ENCODE assay signal across 8 cellular contexts in the genomic region with DNA sequence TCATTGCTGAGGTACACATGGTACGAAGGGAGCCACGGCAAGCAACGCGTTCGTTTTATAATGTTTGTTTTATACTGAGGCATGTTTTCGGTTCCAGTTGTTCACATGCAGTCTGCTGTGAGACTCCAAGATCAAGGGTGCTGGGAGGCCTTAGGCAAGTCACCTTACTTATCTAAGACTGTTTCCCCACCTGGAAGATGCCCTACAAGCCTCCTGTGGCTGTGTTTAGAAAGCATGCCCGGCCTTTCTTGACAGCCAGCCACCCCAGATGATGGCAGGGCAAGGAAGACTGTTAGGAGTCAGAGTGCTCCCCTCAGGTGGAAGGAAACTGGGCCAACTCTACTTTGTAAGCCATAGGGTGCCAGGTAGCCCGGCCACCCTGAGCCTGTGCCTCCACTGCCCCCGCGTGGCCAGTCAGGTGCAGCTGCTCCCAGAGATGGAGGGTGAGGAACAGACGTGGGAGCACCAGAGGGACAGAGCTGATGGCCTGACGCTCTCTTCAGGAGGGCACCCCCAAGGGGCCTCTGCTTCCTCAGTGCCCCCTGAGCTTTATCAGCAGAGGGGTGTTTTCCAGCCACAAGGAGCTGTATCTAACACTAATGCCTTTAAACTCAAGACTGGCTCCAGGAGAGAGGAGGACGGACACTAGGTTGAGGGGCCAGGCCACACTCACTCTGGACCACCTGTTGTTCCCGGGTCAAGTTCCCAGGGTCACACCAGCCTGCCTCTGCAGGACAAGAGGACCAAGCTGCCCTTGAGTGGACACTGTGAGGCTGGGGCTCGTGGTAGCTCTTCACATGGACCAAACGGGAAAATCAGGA. TPM values are rescaled to one million over a fixed set of nuclear protein-coding genes. Genes with fewer than 3 reads are reported as not detected.
A peak's percentile ranks its signal among the peaks of the same experiment; 100 is the strongest.
DNase-seq lines count a peak whose midpoint lies in the region; ATAC-seq lines count a peak whose summit lies in the region.

No MANE protein-coding gene starts in this region.

- H3K27me3 ChIP-seq in adipocyte (replicated peaks; ENCODE audit: control insufficient read depth, insufficient read depth, low read length): no peaks in the 10 kb centered on the region
- H3K27me3 ChIP-seq in right cardiac atrium (ENCODE audit: control insufficient read depth, insufficient read depth): no peaks in the 10 kb centered on the region

- DNase-seq in DMS114 treated with DMSO at 0.1 percent for 48 hours (lab: John Stamatoyannopoulos, UW; ENCODE audit: unreplicated experiment) (peak; percentile 9), HuH-7.5 (ENCODE audit: low spot score) (peak; percentile 84), SW480 (ENCODE audit: low spot score) (peak; percentile 62), adipocyte (ENCODE audit: low read depth) (peak; percentile 53), right cardiac atrium (peak; percentile 53 to 84 (median 81))
- DNase-seq in stimulated activated CD4-positive, alpha-beta T cell treated with anti-CD3 and anti-CD28 coated beads, Interleukin-12 subunit alpha, Interleukin-12 subunit beta, amount 100 ng/mL, for 4 hours: peak; percentile 67

- no peaks in the 10 kb centered on the region for H3K9me3 ChIP-seq in adipocyte (ENCODE audit: control insufficient read depth, low read length)
- no peaks in the 10 kb centered on the region for H3K9me3 ChIP-seq in right cardiac atrium (ENCODE audit: control insufficient read depth, low read length)

- no peak overlapping the region for H3K4me3 ChIP-seq in adipocyte (ENCODE audit: low read length)
- H3K4me3 ChIP-seq in right cardiac atrium (ENCODE audit: low read length): no peak overlapping the region

- no peak overlapping the region for H3K27ac ChIP-seq in right cardiac atrium (ENCODE audit: low read length)

- intact Hi-C loops in right cardiac atrium (cut with DNase I): loop anchor here in 1 of 4 donors (2.0 kb wide), 1 partner anchor 26 kb away; no protein-coding TSS in a partner anchor

- no peak overlapping the region for H3K9ac ChIP-seq in adipocyte (ENCODE audit: low read length)

- H3K4me1 ChIP-seq in adipocyte (ENCODE audit: control insufficient read depth, insufficient read depth, low read length) (peaks cover 27% of the 10 kb centered on the region), right cardiac atrium (ENCODE audit: control insufficient read depth, insufficient read depth, low read length) (peaks cover 5% of the 10 kb centered on the region)

- peaks cover 43% of the 10 kb centered on the region for H3K36me3 ChIP-seq in adipocyte (ENCODE audit: control insufficient read depth, insufficient read depth, low read length, severe bottlenecking)

- peak; percentile 50 to 63 for ATAC-seq in right cardiac atrium
- ATAC-seq in GM19455 (IDR thresholded peaks at IDR 0.05; ENCODE audit: unreplicated experiment): no peak
- no peak for ATAC-seq in GM19397 (IDR thresholded peaks at IDR 0.05; ENCODE audit: unreplicated experiment)

- WGBS in right cardiac atrium: 61% methylated on average over 16 of the region's 16 CpGs

RNA-seq across cellular contexts. Expression of a gene that starts 5.4 kb away (rescaled TPM):
- 10 to 100 TPM; 21.7 to 31.1 (median 25.0) TPM for total RNA-seq in right cardiac atrium
- polyA plus RNA-seq in right cardiac atrium: 16.8 TPM

RNA-seq across cellular contexts. Expression of a gene that starts 22.3 kb away (rescaled TPM):
- 10 to 100 TPM in 2 of 4 donors, 1 to 10 TPM in 2; 6.1 to 11.6 (median 9.7) TPM for total RNA-seq in right cardiac atrium
- 7.2 TPM for polyA plus RNA-seq in right cardiac atrium

RNA-seq across cellular contexts. Expression of a gene that starts 33.7 kb away (rescaled TPM):
- 1 to 10 TPM; 1.1 to 3.4 (median 1.2) TPM for total RNA-seq in right cardiac atrium
- polyA plus RNA-seq in right cardiac atrium: 1.5 TPM

RNA-seq across cellular contexts. Expression of a gene that starts 58.0 kb away (rescaled TPM):
- total RNA-seq in right cardiac atrium: under 1 TPM in 3 of 4 donors, not detected in 1; 0.25 to 0.62 (median 0.34) TPM
- polyA plus RNA-seq in right cardiac atrium: 0.05 TPM

Comparison
In these comparisons a context has a peak if more than half of its experiments do, and no peak if none do; other contexts are left out.
1. DNase-seq: peak in every context shown above with its lines; median percentile 84 in HuH-7.5; 81 in right cardiac atrium; 67 in stimulated activated CD4-positive, alpha-beta T cell treated with anti-CD3 and anti-CD28 coated beads, Interleukin-12 subunit alpha, Interleukin-12 subunit beta, amount 100 ng/mL, for 4 hours; 62 in SW480; 53 in adipocyte; 9 in DMS114 treated with DMSO at 0.1 percent for 48 hours.
2. ATAC-seq: peak in right cardiac atrium (2 of 2); none in GM19455 (single experiment) and GM19397 (single experiment).